Comparison of ENCODE assay signal across 2 cellular contexts in genomic region chr4:629916-630641, GRCh38.
TF ChIP-seq lines count a peak whose summit lies in the region.

No MANE protein-coding gene starts in this region.

TF ChIP-seq in SK-N-SH, 30 proteins besides CTCF, POLR2A, EP300 and RAD21:
- TF ChIP-seq, protein P1, sequence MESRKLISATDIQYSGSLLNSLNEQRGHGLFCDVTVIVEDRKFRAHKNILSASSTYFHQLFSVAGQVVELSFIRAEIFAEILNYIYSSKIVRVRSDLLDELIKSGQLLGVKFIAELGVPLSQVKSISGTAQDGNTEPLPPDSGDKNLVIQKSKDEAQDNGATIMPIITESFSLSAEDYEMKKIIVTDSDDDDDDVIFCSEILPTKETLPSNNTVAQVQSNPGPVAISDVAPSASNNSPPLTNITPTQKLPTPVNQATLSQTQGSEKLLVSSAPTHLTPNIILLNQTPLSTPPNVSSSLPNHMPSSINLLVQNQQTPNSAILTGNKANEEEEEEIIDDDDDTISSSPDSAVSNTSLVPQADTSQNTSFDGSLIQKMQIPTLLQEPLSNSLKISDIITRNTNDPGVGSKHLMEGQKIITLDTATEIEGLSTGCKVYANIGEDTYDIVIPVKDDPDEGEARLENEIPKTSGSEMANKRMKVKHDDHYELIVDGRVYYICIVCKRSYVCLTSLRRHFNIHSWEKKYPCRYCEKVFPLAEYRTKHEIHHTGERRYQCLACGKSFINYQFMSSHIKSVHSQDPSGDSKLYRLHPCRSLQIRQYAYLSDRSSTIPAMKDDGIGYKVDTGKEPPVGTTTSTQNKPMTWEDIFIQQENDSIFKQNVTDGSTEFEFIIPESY (IDR thresholded peaks at IDR 0.05; ENCODE audit: borderline replicate concordance, low read depth) = no peak
- no peak for TF ChIP-seq TEAD4 (IDR thresholded peaks at IDR 0.05; ENCODE audit: borderline replicate concordance, insufficient read depth)
- no peak for TF ChIP-seq TCF12 (IDR thresholded peaks at IDR 0.05)
- TF ChIP-seq SMC3 (IDR thresholded peaks at IDR 0.05; ENCODE audit: low read depth, low read length) = no peak
- no peak for TF ChIP-seq SIN3A (IDR thresholded peaks at IDR 0.05; ENCODE audit: borderline replicate concordance, low read depth, low read length)
- no peak for TF ChIP-seq USF2 (IDR thresholded peaks at IDR 0.05; ENCODE audit: borderline replicate concordance, low read depth, low read length)
- TF ChIP-seq GABPA (IDR thresholded peaks at IDR 0.05; ENCODE audit: low read depth) = no peak
- no peak for TF ChIP-seq RXRA (IDR thresholded peaks at IDR 0.05; ENCODE audit: borderline replicate concordance, low read depth)
- TF ChIP-seq, protein P2, sequence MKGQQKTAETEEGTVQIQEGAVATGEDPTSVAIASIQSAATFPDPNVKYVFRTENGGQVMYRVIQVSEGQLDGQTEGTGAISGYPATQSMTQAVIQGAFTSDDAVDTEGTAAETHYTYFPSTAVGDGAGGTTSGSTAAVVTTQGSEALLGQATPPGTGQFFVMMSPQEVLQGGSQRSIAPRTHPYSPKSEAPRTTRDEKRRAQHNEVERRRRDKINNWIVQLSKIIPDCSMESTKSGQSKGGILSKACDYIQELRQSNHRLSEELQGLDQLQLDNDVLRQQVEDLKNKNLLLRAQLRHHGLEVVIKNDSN (IDR thresholded peaks at IDR 0.05; ENCODE audit: borderline replicate concordance, low read depth) = no peak
- no peak for TF ChIP-seq MXI1 (IDR thresholded peaks at IDR 0.05; ENCODE audit: low read depth, low read length)
- no peak for TF ChIP-seq FOXM1 (IDR thresholded peaks at IDR 0.05; ENCODE audit: low read depth)
- no peak for TF ChIP-seq GATA2 (CRISPR knock-in tag; IDR thresholded peaks at IDR 0.05)

TF ChIP-seq in SK-N-SH treated with all-trans-retinoic acid at 6 μM for 48 hours, 23 proteins besides CTCF, POLR2A, EP300 and RAD21 (continued from another document):
- TF ChIP-seq, protein P3, sequence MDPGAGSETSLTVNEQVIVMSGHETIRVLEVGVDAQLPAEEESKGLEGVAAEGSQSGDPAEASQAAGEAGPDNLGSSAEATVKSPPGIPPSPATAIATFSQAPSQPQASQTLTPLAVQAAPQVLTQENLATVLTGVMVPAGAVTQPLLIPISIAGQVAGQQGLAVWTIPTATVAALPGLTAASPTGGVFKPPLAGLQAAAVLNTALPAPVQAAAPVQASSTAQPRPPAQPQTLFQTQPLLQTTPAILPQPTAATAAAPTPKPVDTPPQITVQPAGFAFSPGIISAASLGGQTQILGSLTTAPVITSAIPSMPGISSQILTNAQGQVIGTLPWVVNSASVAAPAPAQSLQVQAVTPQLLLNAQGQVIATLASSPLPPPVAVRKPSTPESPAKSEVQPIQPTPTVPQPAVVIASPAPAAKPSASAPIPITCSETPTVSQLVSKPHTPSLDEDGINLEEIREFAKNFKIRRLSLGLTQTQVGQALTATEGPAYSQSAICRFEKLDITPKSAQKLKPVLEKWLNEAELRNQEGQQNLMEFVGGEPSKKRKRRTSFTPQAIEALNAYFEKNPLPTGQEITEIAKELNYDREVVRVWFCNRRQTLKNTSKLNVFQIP (CRISPR knock-in tag; IDR thresholded peaks at IDR 0.05; ENCODE audit: borderline replicate concordance, low read depth) = no peak
- no peak for TF ChIP-seq ZNF8 (CRISPR knock-in tag; IDR thresholded peaks at IDR 0.05)
- no peak for TF ChIP-seq RARB (CRISPR knock-in tag; IDR thresholded peaks at IDR 0.05)
